11 cellular contexts compared by ENCODE assay signal in genomic region chr1:24015226-24016210, GRCh38. TPM values are rescaled to one million over a fixed set of nuclear protein-coding genes. Genes with fewer than 3 reads are reported as not detected.
A peak's percentile ranks its signal among the peaks of the same experiment; 100 is the strongest.
DNase-seq lines count a peak whose midpoint lies in the region; ATAC-seq and TF ChIP-seq lines count a peak whose summit lies in the region.
"Had no signal": no experiment of that assay in that cellular context is flagged by ENCODE, and none has a peak within 500 bp of the region (broad histone marks: within the 10 kb centered on the region; RNA-seq: fewer than 3 reads in every experiment).

No MANE protein-coding gene starts in this region.

- H3K27me3 Mint-ChIP-seq in effector memory CD8-positive, alpha-beta T cell: peaks cover 31 to 46% of the 10 kb centered on the region in 2 donors

- H3K4me1 ChIP-seq in HEK293 (ENCODE audit: control insufficient read depth, insufficient read depth, low read length) (peaks cover 21% of the 10 kb centered on the region), lower lobe of right lung (peaks cover 38% of the 10 kb centered on the region), thoracic aorta (ENCODE audit: control insufficient read depth in 1 of 2, low read depth in 2 of 2) (peaks cover 50 to 62% of the 10 kb centered on the region in 2 donors)

- no peak overlapping the region for H3K4me3 Mint-ChIP-seq in effector memory CD8-positive, alpha-beta T cell
- H3K4me3 Mint-ChIP-seq: natural killer cell had no signal

- H3K4me1 Mint-ChIP-seq in effector memory CD8-positive, alpha-beta T cell (ENCODE audit: low read depth in 2 of 2): peaks cover 0 to 2% of the 10 kb centered on the region in 2 donors

- intact Hi-C loops in lower lobe of right lung (cut with DNase I): no loop called here

- H3K4me3 ChIP-seq in HEK293 (ENCODE audit: low read depth, low read length): no peak overlapping the region
- no peak overlapping the region for H3K4me3 ChIP-seq in lower lobe of right lung
- peak overlapping the region; percentile 20 for H3K4me3 ChIP-seq in thoracic aorta

- no peaks in the 10 kb centered on the region for H3K9me3 ChIP-seq in HEK293 (ENCODE audit: control insufficient read depth, insufficient read depth, low read depth, low read length)
- no peaks in the 10 kb centered on the region for H3K9me3 ChIP-seq in lower lobe of right lung
- H3K9me3 ChIP-seq in thoracic aorta: no peaks in the 10 kb centered on the region

- no peaks in the 10 kb centered on the region for H3K36me3 Mint-ChIP-seq in effector memory CD8-positive, alpha-beta T cell (ENCODE audit: insufficient read depth)
- H3K36me3 Mint-ChIP-seq: natural killer cell had no signal

- ATAC-seq in lower lobe of right lung: no peak
- peak; percentile 34 for ATAC-seq in thoracic aorta (ENCODE audit: insufficient number of reproducible peaks, low FRiP score, low read depth)
- no peak for ATAC-seq in HG02610 (IDR thresholded peaks at IDR 0.05; ENCODE audit: unreplicated experiment)
- ATAC-seq in effector memory CD8-positive, alpha-beta T cell (replicated peaks): no peak
- no peak for ATAC-seq in GM18870 (IDR thresholded peaks at IDR 0.05; ENCODE audit: unreplicated experiment)
- ATAC-seq: natural killer cell had no signal

- CTCF ChIA-PET in HEK293 (lab: Yijun Ruan, JAX): interaction anchor here (0.7 to 1.2 kb wide), 4 partner anchors 12 to 519 kb away, joined by 3 read pairs; no protein-coding TSS in a partner anchor

- H3K27me3 ChIP-seq in lower lobe of right lung (ENCODE audit: low read depth): no peaks in the 10 kb centered on the region
- no peaks in the 10 kb centered on the region for H3K27me3 ChIP-seq in thoracic aorta (replicated peaks; ENCODE audit: insufficient read depth)

- DNase-seq in dedifferentiated amniotic fluid mesenchymal stem cell (ENCODE audit: extremely low spot score) (peak; percentile 82), lower lobe of right lung (no peak), thoracic aorta (ENCODE audit: low spot score) (no peak), NCI-H146 (lab: John Stamatoyannopoulos, UW) (no peak)
- DNase-seq in effector memory CD8-positive, alpha-beta T cell: no peak
- DNase-seq: natural killer cell; NCI-H1417; stimulated activated CD4-positive, alpha-beta T cell treated with anti-CD3 and anti-CD28 coated beads, Interleukin-4, amount 100 ng/mL, for 4 hours had no signal

- no peaks in the 10 kb centered on the region for H3K9me3 Mint-ChIP-seq in effector memory CD8-positive, alpha-beta T cell
- H3K9me3 Mint-ChIP-seq: natural killer cell had no signal

- H3K27ac ChIP-seq in HEK293 (ENCODE audit: extremely low read depth, low read depth, low read length) (no peak overlapping the region), lower lobe of right lung (peak overlapping the region; percentile 8), thoracic aorta (peak overlapping the region; percentile 80 to 95)

- H3K27ac Mint-ChIP-seq in effector memory CD8-positive, alpha-beta T cell: no peak overlapping the region
- H3K27ac Mint-ChIP-seq: natural killer cell had no signal

- POLR2A ChIA-PET in HEK293 (lab: Yijun Ruan, JAX): no interaction called here

- H3K36me3 ChIP-seq in HEK293 (ENCODE audit: control insufficient read depth in 2 of 2, insufficient read depth in 1 of 2, low read length in 2 of 2) (no peaks in the 10 kb centered on the region), lower lobe of right lung (no peaks in the 10 kb centered on the region), thoracic aorta (no peaks in the 10 kb centered on the region)

- no peak for TF ChIP-seq CTCF in HEK293 (tag by site-specific recombination; IDR thresholded peaks at IDR 0.05)
- TF ChIP-seq CTCF in lower lobe of right lung (IDR thresholded peaks at IDR 0.05): no peak
- TF ChIP-seq CTCF in thoracic aorta (IDR thresholded peaks at IDR 0.05): no peak

TF ChIP-seq in HEK293, 187 proteins besides CTCF, POLR2A, EP300 and RAD21:
- TF ChIP-seq SETDB1 (IDR thresholded peaks at IDR 0.05; ENCODE audit: insufficient read length, low read length) (no peak), ZNF26 (tag by site-specific recombination; IDR thresholded peaks at IDR 0.05) (no peak), ZNF16 (tag by site-specific recombination; IDR thresholded peaks at IDR 0.05; ENCODE audit: low read depth) (no peak), ZNF350 (tag by site-specific recombination; IDR thresholded peaks at IDR 0.05) (no peak), MYNN (tag by site-specific recombination; IDR thresholded peaks at IDR 0.05; ENCODE audit: borderline replicate concordance) (0 out of 2 replicates have a peak, but pooled peaks have one; percentile 34), GLIS1 (tag by site-specific recombination; IDR thresholded peaks at IDR 0.05) (no peak), ZEB2 (tag by site-specific recombination; IDR thresholded peaks at IDR 0.05) (peak; percentile 55), ZBTB44 (tag by site-specific recombination; IDR thresholded peaks at IDR 0.05) (peak; percentile 63; the same call in 1 of the 2 replicates), ZNF560 (tag by site-specific recombination; IDR thresholded peaks at IDR 0.05; ENCODE audit: borderline replicate concordance) (no peak), PRDM6 (tag by site-specific recombination; IDR thresholded peaks at IDR 0.05) (peak; percentile 91), ZSCAN30 (tag by site-specific recombination; IDR thresholded peaks at IDR 0.05) (no peak), KLF9 (tag by site-specific recombination; IDR thresholded peaks at IDR 0.05; ENCODE audit: low read depth) (no peak), ZNF561 (tag by site-specific recombination; IDR thresholded peaks at IDR 0.05; ENCODE audit: borderline replicate concordance) (peak; percentile 69), IKZF3 (tag by site-specific recombination; IDR thresholded peaks at IDR 0.05) (0 out of 2 replicates have a peak, but pooled peaks have one; percentile 29), ZNF366 (tag by site-specific recombination; conservative IDR thresholded peaks at IDR 0.05) (0 out of 2 replicates have a peak, but pooled peaks have one; percentile 13), ZNF24 (tag by site-specific recombination; IDR thresholded peaks at IDR 0.05) (0 out of 2 replicates have a peak, but pooled peaks have one; percentile 28), ZBTB1 (tag by site-specific recombination; IDR thresholded peaks at IDR 0.05) (no peak), ZNF274 (IDR thresholded peaks at IDR 0.05; ENCODE audit: low read length) (no peak), ZNF274 (tag by site-specific recombination; IDR thresholded peaks at IDR 0.05; ENCODE audit: borderline replicate concordance) (no peak)

RNA-seq across cellular contexts. Expression of gene SRSF10, which starts 35.4 kb away (rescaled TPM):
- total RNA-seq in lower lobe of right lung: 93.7 TPM
- 100 to 1,000 TPM in 1 of 2 donors, 10 to 100 TPM in 1; 73.9 to 126 TPM for total RNA-seq in thoracic aorta

RNA-seq across cellular contexts. Expression of gene PNRC2, which starts 55.9 kb away (rescaled TPM):
- 111 TPM for total RNA-seq in lower lobe of right lung
- 100 to 1,000 TPM in 1 of 2 donors, 10 to 100 TPM in 1; 77.6 to 143 TPM for total RNA-seq in thoracic aorta
